13 cellular contexts compared by ENCODE assay signal in the genomic region with DNA sequence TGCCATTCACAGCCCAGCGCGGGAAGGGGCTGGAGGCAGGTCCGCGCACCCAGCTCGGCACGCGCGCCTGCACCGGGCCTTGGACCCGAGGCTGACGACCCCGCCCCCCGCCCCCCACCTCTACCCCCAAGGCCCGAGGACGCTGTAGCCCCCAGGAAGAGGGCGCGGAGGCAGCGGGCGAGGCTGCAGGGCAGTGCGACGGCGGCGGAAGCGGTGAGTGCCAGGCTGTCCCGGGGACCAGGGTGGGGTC. TPM values are rescaled to one million over a fixed set of nuclear protein-coding genes. Genes with fewer than 3 reads are reported as not detected.
DNase-seq lines count a peak whose midpoint lies in the region; ATAC-seq and TF ChIP-seq lines count a peak whose summit lies in the region.
"Had no signal": no experiment of that assay in that cellular context is flagged by ENCODE, and none has a peak within 500 bp of the region (broad histone marks: within the 10 kb centered on the region; RNA-seq: fewer than 3 reads in every experiment).

No MANE protein-coding gene starts in this region.

- DNase-seq in activated naive CD8-positive, alpha-beta T cell treated with anti-CD3 and anti-CD28 coated beads, Interleukin-2, amount 10 ng/mL, durations not matched to agents 7 days and 5 days, result no peak
- no peak for DNase-seq in activated naive CD8-positive, alpha-beta T cell treated with anti-CD3 and anti-CD28 coated beads, Interleukin-2, amount 50 U/mL, for 24 hours
- peak in 1 of 34 experiments; percentile 37 for DNase-seq in T-cell
- no peak for DNase-seq in CD14-positive monocyte (ENCODE audit: low spot score)
- no peak for DNase-seq in NCI-H2029 treated with DMSO at 0.1 percent for 48 hours (lab: John Stamatoyannopoulos, UW)
- DNase-seq: dermis blood vessel endothelial cell, HFFc6, NCI-H1694 had no signal

- intact Hi-C loops in CD14-positive monocyte (cut with micrococcal nuclease), result loop anchor here (5.0 kb wide), 2 partner anchors 95 to 165 kb away; a partner anchor contains a TSS

- H3K27ac Mint-ChIP-seq in activated naive CD8-positive, alpha-beta T cell treated with anti-CD3 and anti-CD28 coated beads, Interleukin-2, amount 10 ng/mL, durations not matched to agents 7 days and 5 days, result no peak overlapping the region
- H3K27ac Mint-ChIP-seq in activated naive CD8-positive, alpha-beta T cell treated with anti-CD3 and anti-CD28 coated beads, Interleukin-2, amount 50 U/mL, for 24 hours, result no peak overlapping the region
- peak overlapping the region in 1 of 2 donors; percentile 92 for H3K27ac Mint-ChIP-seq in T-cell
- H3K27ac Mint-ChIP-seq in CD14-positive monocyte, result no peak overlapping the region
- H3K27ac Mint-ChIP-seq: HFFc6 had no signal

- peak overlapping the region; percentile 88 for H3K4me3 Mint-ChIP-seq in activated naive CD8-positive, alpha-beta T cell treated with anti-CD3 and anti-CD28 coated beads, Interleukin-2, amount 10 ng/mL, durations not matched to agents 7 days and 5 days
- H3K4me3 Mint-ChIP-seq in activated naive CD8-positive, alpha-beta T cell treated with anti-CD3 and anti-CD28 coated beads, Interleukin-2, amount 50 U/mL, for 24 hours, result no peak overlapping the region
- H3K4me3 Mint-ChIP-seq in T-cell (peak overlapping the region; percentile 84 to 90 (median 89)), CD14-positive monocyte (peak overlapping the region in 1 of 2 donors; percentile 63)
- H3K4me3 Mint-ChIP-seq: HFFc6 had no signal

- peaks cover 14% of the 10 kb centered on the region for H3K4me1 Mint-ChIP-seq in activated naive CD8-positive, alpha-beta T cell treated with anti-CD3 and anti-CD28 coated beads, Interleukin-2, amount 10 ng/mL, durations not matched to agents 7 days and 5 days
- H3K4me1 Mint-ChIP-seq in activated naive CD8-positive, alpha-beta T cell treated with anti-CD3 and anti-CD28 coated beads, Interleukin-2, amount 50 U/mL, for 24 hours, result peaks cover 17% of the 10 kb centered on the region
- H3K4me1 Mint-ChIP-seq in T-cell (peaks cover 24 to 27% (median 26%) of the 10 kb centered on the region in 3 donors), CD14-positive monocyte (peaks cover 21% of the 10 kb centered on the region)

- H3K27me3 ChIP-seq in liver (ENCODE audit: control insufficient read depth in 4 of 4, insufficient read depth in 4 of 4, low read length in 3 of 4) (no peaks in the 10 kb centered on the region), thymus (ENCODE audit: control insufficient read depth, insufficient read depth) (no peaks in the 10 kb centered on the region)

- ATAC-seq in activated naive CD8-positive, alpha-beta T cell treated with anti-CD3 and anti-CD28 coated beads, Interleukin-2, amount 10 ng/mL, durations not matched to agents 7 days and 5 days (ENCODE audit: low read depth), result no peak
- no peak for ATAC-seq in activated naive CD8-positive, alpha-beta T cell treated with anti-CD3 and anti-CD28 coated beads, Interleukin-2, amount 50 U/mL, for 24 hours
- ATAC-seq in T-cell (replicated peaks in 1 of 4) (peak; percentile 0), GM18520 (IDR thresholded peaks at IDR 0.05; ENCODE audit: unreplicated experiment) (no peak)

- H3K9me3 Mint-ChIP-seq in activated naive CD8-positive, alpha-beta T cell treated with anti-CD3 and anti-CD28 coated beads, Interleukin-2, amount 10 ng/mL, durations not matched to agents 7 days and 5 days, result no peaks in the 10 kb centered on the region
- no peaks in the 10 kb centered on the region for H3K9me3 Mint-ChIP-seq in activated naive CD8-positive, alpha-beta T cell treated with anti-CD3 and anti-CD28 coated beads, Interleukin-2, amount 50 U/mL, for 24 hours
- H3K9me3 Mint-ChIP-seq in T-cell (no peaks in the 10 kb centered on the region), CD14-positive monocyte (peaks cover 0 to 4% (median 0%) of the 10 kb centered on the region in 7 donors)
- H3K9me3 Mint-ChIP-seq: HFFc6 had no signal

- H3K9ac ChIP-seq in liver (ENCODE audit: low read depth in 1 of 2, low read length in 2 of 2), result no peak overlapping the region

- CTCF ChIA-PET in T-cell (lab: Charles Lee), result interaction anchor here in 1 of 2 donors (2.1 kb wide), 1 partner anchor 30 kb away, joined by 20 read pairs; a partner anchor contains a TSS

- TF ChIP-seq CTCF in liver (IDR thresholded peaks at IDR 0.05; ENCODE audit: low read depth, low read length, missing input control) (no peak), CD14-positive monocyte (IDR thresholded peaks at IDR 0.05) (no peak)

- POLR2A ChIA-PET in activated naive CD8-positive, alpha-beta T cell treated with anti-CD3 and anti-CD28 coated beads, Interleukin-2, amount 10 ng/mL, durations not matched to agents 7 days and 5 days (lab: Charles Lee), result interaction anchor here (1.0 to 6.4 kb wide), 6 partner anchors 9 to 96 kb away, joined by 3 to 98 read pairs (median 6); a partner anchor contains a TSS
- POLR2A ChIA-PET in T-cell (lab: Charles Lee), result no interaction called here

- TF ChIP-seq RAD21 in liver (IDR thresholded peaks at IDR 0.05), result no peak

- H3K36me3 Mint-ChIP-seq in activated naive CD8-positive, alpha-beta T cell treated with anti-CD3 and anti-CD28 coated beads, Interleukin-2, amount 10 ng/mL, durations not matched to agents 7 days and 5 days, result peaks cover 8% of the 10 kb centered on the region
- no peaks in the 10 kb centered on the region for H3K36me3 Mint-ChIP-seq in activated naive CD8-positive, alpha-beta T cell treated with anti-CD3 and anti-CD28 coated beads, Interleukin-2, amount 50 U/mL, for 24 hours (ENCODE audit: low read depth)
- peaks cover 9% of the 10 kb centered on the region for H3K36me3 Mint-ChIP-seq in T-cell
- peaks cover 0 to 30% of the 10 kb centered on the region in 2 donors for H3K36me3 Mint-ChIP-seq in CD14-positive monocyte

- peak overlapping the region in 1 of 2 donors; percentile 43 for H3K27ac ChIP-seq in liver (ENCODE audit: low read depth in 1 of 2, low read length in 2 of 2)
- peak overlapping the region; percentile 97 for H3K27ac ChIP-seq in thymus (ENCODE audit: low read depth)
- H3K27ac ChIP-seq: HL-60, PC-9 had no signal

- H3K9me3 ChIP-seq in liver (ENCODE audit: control insufficient read depth in 4 of 4, low read length in 3 of 4) (no peaks in the 10 kb centered on the region), thymus (ENCODE audit: control insufficient read depth) (no peaks in the 10 kb centered on the region)

- 4% methylated on average over 25 of the region's 25 CpGs for WGBS in liver
- WGBS in thymus, result 3% methylated on average over 25 of the region's 25 CpGs

- H3K4me1 ChIP-seq in liver (ENCODE audit: control insufficient read depth in 4 of 4, insufficient read depth in 4 of 4, low read length in 3 of 4), result peaks cover 14 to 86% (median 53%) of the 10 kb centered on the region in 4 donors
- peaks cover 52% of the 10 kb centered on the region for H3K4me1 ChIP-seq in thymus (ENCODE audit: control insufficient read depth, insufficient read depth, low read length)

- no peaks in the 10 kb centered on the region for H3K36me3 ChIP-seq in liver (ENCODE audit: control insufficient read depth in 4 of 4, insufficient read depth in 3 of 4, low read depth in 1 of 4, low read length in 3 of 4)
- H3K36me3 ChIP-seq in thymus (ENCODE audit: control insufficient read depth, insufficient read depth), result peaks cover 57% of the 10 kb centered on the region

- H3K27me3 Mint-ChIP-seq in activated naive CD8-positive, alpha-beta T cell treated with anti-CD3 and anti-CD28 coated beads, Interleukin-2, amount 10 ng/mL, durations not matched to agents 7 days and 5 days, result no peaks in the 10 kb centered on the region
- H3K27me3 Mint-ChIP-seq in activated naive CD8-positive, alpha-beta T cell treated with anti-CD3 and anti-CD28 coated beads, Interleukin-2, amount 50 U/mL, for 24 hours, result no peaks in the 10 kb centered on the region
- H3K27me3 Mint-ChIP-seq in T-cell (no peaks in the 10 kb centered on the region), CD14-positive monocyte (ENCODE audit: low read depth in 3 of 3) (peaks cover 17 to 37% (median 25%) of the 10 kb centered on the region in 3 donors)

- H3K4me3 ChIP-seq in liver (ENCODE audit: low read depth in 1 of 3, low read length in 3 of 3) (peak overlapping the region; percentile 53 to 86 (median 54)), thymus (ENCODE audit: low read length) (peak overlapping the region; percentile 88)
- H3K4me3 ChIP-seq: PC-9 had no signal

TF ChIP-seq in liver, 16 proteins besides CTCF, POLR2A, EP300 and RAD21 (continues in another document):
- no peak for TF ChIP-seq HNF4A (conservative IDR thresholded peaks at IDR 0.05)

RNA-seq across cellular contexts. Expression of a gene that starts 1.2 kb away (rescaled TPM):
- total RNA-seq in activated naive CD8-positive, alpha-beta T cell treated with anti-CD3 and anti-CD28 coated beads, Interleukin-2, amount 10 ng/mL, durations not matched to agents 7 days and 5 days, result 100 to 1,000 TPM; 144 to 159 TPM
- 100 to 1,000 TPM; 144 to 248 (median 172) TPM for total RNA-seq in T-cell
- 10 to 100 TPM; 21.2 to 50.4 TPM for total RNA-seq in liver
- polyA plus RNA-seq in liver, result 10 to 100 TPM; 52.8 to 69.0 TPM
- 181 TPM for polyA plus RNA-seq in thymus
- under 1 TPM; 0.39 to 0.62 TPM for polyA plus RNA-seq in CD14-positive monocyte

RNA-seq across cellular contexts. Expression of a gene that starts 2.0 kb away (rescaled TPM):
- 100 to 1,000 TPM; 128 to 134 TPM for total RNA-seq in activated naive CD8-positive, alpha-beta T cell treated with anti-CD3 and anti-CD28 coated beads, Interleukin-2, amount 10 ng/mL, durations not matched to agents 7 days and 5 days
- total RNA-seq in T-cell (100 to 1,000 TPM; 110 to 173 (median 135) TPM), liver (10 to 100 TPM; 22.2 to 27.9 TPM)
- polyA plus RNA-seq in liver (10 to 100 TPM; 31.0 to 39.7 TPM), thymus (66.1 TPM), CD14-positive monocyte (1 to 10 TPM in 1 of 2 donors, under 1 TPM in 1; 0.46 to 1.5 TPM)

RNA-seq across cellular contexts. Expression of a gene that starts 29.8 kb away (rescaled TPM):
- 10 to 100 TPM; 43.0 to 44.5 TPM for total RNA-seq in activated naive CD8-positive, alpha-beta T cell treated with anti-CD3 and anti-CD28 coated beads, Interleukin-2, amount 10 ng/mL, durations not matched to agents 7 days and 5 days
- total RNA-seq in T-cell, result 10 to 100 TPM; 42.7 to 71.0 (median 59.0) TPM
- 10 to 100 TPM; 10.3 to 14.7 TPM for total RNA-seq in liver
- polyA plus RNA-seq in liver, result 10 to 100 TPM; 26.2 to 90.5 TPM
- 66.6 TPM for polyA plus RNA-seq in thymus
- polyA plus RNA-seq in CD14-positive monocyte, result 10 to 100 TPM; 24.2 to 28.3 TPM

RNA-seq across cellular contexts. Expression of a gene that starts 29.8 kb away (rescaled TPM):
- total RNA-seq in activated naive CD8-positive, alpha-beta T cell treated with anti-CD3 and anti-CD28 coated beads, Interleukin-2, amount 10 ng/mL, durations not matched to agents 7 days and 5 days, result 10 to 100 TPM; 68.8 to 73.1 TPM
- total RNA-seq in T-cell, result 100 to 1,000 TPM in 2 of 5 donors, 10 to 100 TPM in 3; 58.5 to 102 (median 99.5) TPM
- 10 to 100 TPM; 14.2 to 21.0 TPM for total RNA-seq in liver
- polyA plus RNA-seq in liver, result 10 to 100 TPM; 20.0 to 26.9 TPM
- polyA plus RNA-seq in thymus, result 94.0 TPM
- polyA plus RNA-seq in CD14-positive monocyte, result 10 to 100 TPM; 18.2 to 20.7 TPM

RNA-seq across cellular contexts. Expression of a gene that starts 41.2 kb away (rescaled TPM):
- not detected for total RNA-seq in activated naive CD8-positive, alpha-beta T cell treated with anti-CD3 and anti-CD28 coated beads, Interleukin-2, amount 10 ng/mL, durations not matched to agents 7 days and 5 days
- total RNA-seq in T-cell (1 to 10 TPM in 2 of 5 donors, under 1 TPM in 2, not detected in 1; 0.37 to 1.5 (median 0.91) TPM), liver (under 1 TPM in 1 of 2 donors, not detected in 1; 0.09 TPM)
- polyA plus RNA-seq in liver (under 1 TPM in 1 of 2 donors, not detected in 1; 0.73 TPM), thymus (34.7 TPM), CD14-positive monocyte (not detected)
- total RNA-seq: PC-9 had no signal

Comparison
In these comparisons a context has a peak if more than half of its experiments do, and no peak if none do; other contexts are left out.
1. ATAC-seq: peak in T-cell (4 of 4); none in activated naive CD8-positive, alpha-beta T cell treated with anti-CD3 and anti-CD28 coated beads, Interleukin-2, amount 10 ng/mL, durations not matched to agents 7 days and 5 days (single experiment), activated naive CD8-positive, alpha-beta T cell treated with anti-CD3 and anti-CD28 coated beads, Interleukin-2, amount 50 U/mL, for 24 hours (single experiment) and GM18520 (single experiment).